Comparison of ENCODE assay signal across 19 cellular contexts in the genomic region with DNA sequence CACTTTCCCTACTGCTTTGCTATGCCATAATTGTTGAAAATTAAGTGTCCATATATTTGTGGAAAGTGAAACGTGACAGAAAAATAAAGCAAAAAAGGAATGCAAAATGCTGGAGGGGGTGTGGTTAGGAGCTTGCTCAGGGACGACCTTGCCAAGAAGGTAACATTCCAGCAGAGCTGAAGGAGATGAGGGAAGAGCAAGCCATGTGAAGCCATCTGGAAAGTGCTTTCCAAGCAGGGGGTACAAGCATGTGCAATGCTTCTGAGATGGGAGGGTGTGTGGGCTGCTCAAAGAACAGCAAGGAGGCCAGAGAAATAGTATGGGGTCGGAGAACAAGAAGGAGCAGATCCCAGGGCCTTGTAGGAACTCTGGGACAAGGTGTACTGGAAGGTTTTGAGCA.
A peak's percentile ranks its signal among the peaks of the same experiment; 100 is the strongest.
DNase-seq lines count a peak whose midpoint lies in the region; ATAC-seq and TF ChIP-seq lines count a peak whose summit lies in the region.
"Had no signal": no experiment of that assay in that cellular context is flagged by ENCODE, and none has a peak within 500 bp of the region (broad histone marks: within the 10 kb centered on the region; RNA-seq: fewer than 3 reads in every experiment).

No MANE protein-coding gene starts in this region.

- peak overlapping the region; percentile 32 for H3K4me2 ChIP-seq in parathyroid adenoma (ENCODE audit: low read length)
- H3K4me2 ChIP-seq: BLaER1 had no signal

- no peak overlapping the region for H3K4me3 ChIP-seq in parathyroid adenoma (ENCODE audit: low read depth, low read length)
- H3K4me3 ChIP-seq: BLaER1, GM12878, GM23248, HAP-1 had no signal

- H3K36me3 ChIP-seq in parathyroid adenoma (ENCODE audit: control insufficient read depth, insufficient read depth, low read length), result no peaks in the 10 kb centered on the region
- H3K36me3 ChIP-seq: HAP-1 had no signal

- H3K4me1 Mint-ChIP-seq in endothelial cell (ENCODE audit: unreplicated experiment), result no peaks in the 10 kb centered on the region
- H3K4me1 Mint-ChIP-seq: B cell; CD4-positive, CD25-positive, alpha-beta regulatory T cell had no signal

- H3K27ac Mint-ChIP-seq in endothelial cell (ENCODE audit: unreplicated experiment), result no peak overlapping the region
- H3K27ac Mint-ChIP-seq: B cell; CD4-positive, CD25-positive, alpha-beta regulatory T cell; CD8-positive, alpha-beta T cell; HFFc6 had no signal

- H3K4me1 ChIP-seq in parathyroid adenoma, result peaks cover 10% of the 10 kb centered on the region
- H3K4me1 ChIP-seq: BLaER1, Caco-2, HAP-1 had no signal

- DNase-seq in endothelial cell (ENCODE audit: low spot score), result no peak
- peak; percentile 50 for DNase-seq in kidney glomerular epithelial cell (lab: John Stamatoyannopoulos, UW)
- DNase-seq in H4 (ENCODE audit: low spot score), result no peak
- DNase-seq in GM10266 (ENCODE audit: extremely low spot score), result no peak
- no peak for DNase-seq in effector CD8-positive, alpha-beta T cell (lab: John Stamatoyannopoulos, UW)
- DNase-seq: Caco-2; CD4-positive, CD25-positive, alpha-beta regulatory T cell; CD8-positive, alpha-beta T cell; DMS153; DND-41; GM23248; HFFc6 had no signal

- H3K79me2 ChIP-seq in parathyroid adenoma, result no peaks in the 10 kb centered on the region

- H3K9me3 Mint-ChIP-seq in endothelial cell (ENCODE audit: unreplicated experiment), result peaks cover 6% of the 10 kb centered on the region

- no peaks in the 10 kb centered on the region for H3K9me3 ChIP-seq in parathyroid adenoma (ENCODE audit: control insufficient read depth, low read length)
- H3K9me3 ChIP-seq: HAP-1 had no signal

- peaks cover 29% of the 10 kb centered on the region for H3K36me3 Mint-ChIP-seq in endothelial cell (ENCODE audit: low read depth, unreplicated experiment)

- H3K27me3 Mint-ChIP-seq in endothelial cell (ENCODE audit: unreplicated experiment), result peaks cover 2% of the 10 kb centered on the region
- H3K27me3 Mint-ChIP-seq: B cell; CD4-positive, CD25-positive, alpha-beta regulatory T cell had no signal

- no peaks in the 10 kb centered on the region for H3K27me3 ChIP-seq in parathyroid adenoma (ENCODE audit: control insufficient read depth, insufficient read depth, low read length)
- H3K27me3 ChIP-seq: BLaER1 had no signal

- H3K4me3 Mint-ChIP-seq in endothelial cell (ENCODE audit: unreplicated experiment), result peak overlapping the region; percentile 4
- H3K4me3 Mint-ChIP-seq: B cell; CD8-positive, alpha-beta T cell; HFFc6 had no signal

- H3K27ac ChIP-seq in parathyroid adenoma, result peak overlapping the region; percentile 52
- H3K27ac ChIP-seq: BLaER1, C4-2B, GM23248 had no signal

- H2AFZ ChIP-seq in parathyroid adenoma, result no peak overlapping the region
- H2AFZ ChIP-seq: GM23248 had no signal

- no peak for ATAC-seq in HG03159 (IDR thresholded peaks at IDR 0.05; ENCODE audit: unreplicated experiment)
- ATAC-seq: CD8-positive, alpha-beta T cell; GM12878 had no signal

- H3K9ac ChIP-seq in parathyroid adenoma, result no peak overlapping the region
- H3K9ac ChIP-seq: BLaER1, GM23248 had no signal

- TF ChIP-seq CTCF in endothelial cell (IDR thresholded peaks at IDR 0.05; ENCODE audit: unreplicated experiment) (no peak), parathyroid adenoma (IDR thresholded peaks at IDR 0.05) (no peak), GM10266 (IDR thresholded peaks at IDR 0.05; ENCODE audit: control insufficient read depth, insufficient read depth, low read depth, missing control alignments) (no peak)
